21 cellular contexts compared by ENCODE assay signal in genomic region chr6:46756469-46757205, GRCh38. TPM values are rescaled to one million over a fixed set of nuclear protein-coding genes. Genes with fewer than 3 reads are reported as not detected.
DNase-seq lines count a peak whose midpoint lies in the region; ATAC-seq and TF ChIP-seq lines count a peak whose summit lies in the region.
"Had no signal": no experiment of that assay in that cellular context is flagged by ENCODE, and none has a peak within 500 bp of the region (broad histone marks: within the 10 kb centered on the region; RNA-seq: fewer than 3 reads in every experiment).

No MANE protein-coding gene starts in this region.

- peak; percentile 79 for ATAC-seq in omental fat pad (ENCODE audit: low FRiP score)
- no peak for ATAC-seq in HG02970 (IDR thresholded peaks at IDR 0.05; ENCODE audit: low FRiP score, unreplicated experiment)
- ATAC-seq: activated T-cell treated with anti-CD3 and anti-CD28 coated beads, Interleukin-2, amount 50 U/mL, for 4 hours; naive thymus-derived CD4-positive, alpha-beta T cell; T-cell had no signal

- TF ChIP-seq CTCF in HEK293 (tag by site-specific recombination; IDR thresholded peaks at IDR 0.05), result no peak
- TF ChIP-seq CTCF in RWPE1 (conservative IDR thresholded peaks at IDR 0.05; ENCODE audit: low read depth), result no peak
- no peak for TF ChIP-seq CTCF in fibroblast of villous mesenchyme (IDR thresholded peaks at IDR 0.05; ENCODE audit: insufficient read depth, low read depth, low read length)
- no peak for TF ChIP-seq CTCF in omental fat pad (IDR thresholded peaks at IDR 0.05)
- TF ChIP-seq CTCF in spleen (IDR thresholded peaks at IDR 0.05 in 8 of 11, conservative IDR thresholded peaks at IDR 0.05 in 3 of 11), result no peak

- WGBS in spleen, 5 donors, result 70 to 83% (median 77%) methylated on average over 7 of the region's 7 CpGs

- H3K27ac ChIP-seq in HEK293 (ENCODE audit: extremely low read depth, low read depth, low read length) (no peak overlapping the region), RWPE1 (no peak overlapping the region), spleen (no peak overlapping the region)
- H3K27ac ChIP-seq: KMS-11, suprapubic skin had no signal

- CTCF ChIA-PET in HEK293 (lab: Yijun Ruan, JAX), result interaction anchor here (0.8 to 0.9 kb wide), 2 partner anchors 10 to 52 kb away, joined by 3 read pairs; partner anchors contain the start of gene ANKRD66
- CTCF ChIA-PET in RWPE1 (lab: Yijun Ruan, JAX), result interaction anchor here (0.6 kb wide), 1 partner anchor 53 kb away, joined by 3 read pairs; no protein-coding TSS in a partner anchor

- peaks cover 17% of the 10 kb centered on the region for H3K4me1 ChIP-seq in HEK293 (ENCODE audit: control insufficient read depth, insufficient read depth, low read length)
- peaks cover 0 to 5% (median 0%) of the 10 kb centered on the region in 6 donors for H3K4me1 ChIP-seq in spleen
- H3K4me1 ChIP-seq: suprapubic skin had no signal

- POLR2A ChIA-PET in HEK293 (lab: Yijun Ruan, JAX) (no interaction called here), RWPE1 (lab: Yijun Ruan, JAX; ENCODE audit: low non-redundant PET) (no interaction called here)

- DNase-seq in RWPE1 (ENCODE audit: low spot score), result peak; percentile 4
- DNase-seq in fibroblast of villous mesenchyme (ENCODE audit: low read depth), result peak; percentile 8
- DNase-seq in omental fat pad (ENCODE audit: low spot score), result no peak
- DNase-seq in activated CD8-positive, alpha-beta memory T cell treated with anti-CD3 and anti-CD28 coated beads for 24 hours, result no peak
- no peak for DNase-seq in DMS79 treated with DMSO at 0.1 percent for 48 hours (lab: John Stamatoyannopoulos, UW)
- no peak for DNase-seq in spleen
- DNase-seq: activated CD4-positive, alpha-beta memory T cell treated with anti-CD3 and anti-CD28 coated beads for 36 hours; activated T-cell treated with anti-CD3 and anti-CD28 coated beads, Interleukin-2, amount 50 U/mL, for 4 hours; COR-L47; naive thymus-derived CD4-positive, alpha-beta T cell; NCI-H1105; NCI-H2171; posterior cingulate gyrus; T-cell had no signal

- peaks cover 0 to 13% (median 0%) of the 10 kb centered on the region in 7 donors for H3K27me3 ChIP-seq in spleen (replicated peaks in 1 of 7)
- H3K27me3 ChIP-seq: suprapubic skin had no signal

- H3K9me3 ChIP-seq in HEK293 (ENCODE audit: control insufficient read depth, insufficient read depth, low read depth, low read length) (no peaks in the 10 kb centered on the region), spleen (no peaks in the 10 kb centered on the region)
- H3K9me3 ChIP-seq: suprapubic skin had no signal

- no peaks in the 10 kb centered on the region for H3K36me3 ChIP-seq in HEK293 (ENCODE audit: control insufficient read depth in 2 of 2, insufficient read depth in 1 of 2, low read length in 2 of 2)
- no peaks in the 10 kb centered on the region for H3K36me3 ChIP-seq in spleen
- H3K36me3 ChIP-seq: suprapubic skin had no signal

- no peak overlapping the region for H3K4me3 ChIP-seq in HEK293 (ENCODE audit: low read depth, low read length)
- H3K4me3 ChIP-seq in fibroblast of villous mesenchyme (ENCODE audit: low read depth, low read length), result no peak overlapping the region
- no peak overlapping the region for H3K4me3 ChIP-seq in spleen
- H3K4me3 ChIP-seq: lung, suprapubic skin had no signal

- intact Hi-C loops in spleen (cut with DNase I; ENCODE audit: low total_unique reads), result no loop called here

- no peak for TF ChIP-seq POLR2A in spleen (IDR thresholded peaks at IDR 0.05)

TF ChIP-seq in HEK293, 187 proteins besides CTCF, POLR2A, EP300 and RAD21:
- TF ChIP-seq ZBTB48 (tag by site-specific recombination; IDR thresholded peaks at IDR 0.05) (peak; percentile 45; the same call in 1 of the 2 replicates), ZNF394 (tag by site-specific recombination; IDR thresholded peaks at IDR 0.05; ENCODE audit: borderline replicate concordance) (0 out of 2 replicates have a peak, but pooled peaks have one; percentile 12), PATZ1 (tag by site-specific recombination; IDR thresholded peaks at IDR 0.05) (peak; percentile 65), TRIM28 (IDR thresholded peaks at IDR 0.05; ENCODE audit: borderline replicate concordance, low read length) (peak; percentile 48; the same call in 1 of the 2 replicates), ZNF596 (tag by site-specific recombination; IDR thresholded peaks at IDR 0.05) (no peak), ZNF473 (tag by site-specific recombination; IDR thresholded peaks at IDR 0.05) (no peak), WT1 (tag by site-specific recombination; IDR thresholded peaks at IDR 0.05) (peak; percentile 86), KLF8 (tag by site-specific recombination; IDR thresholded peaks at IDR 0.05) (0 out of 2 replicates have a peak, but pooled peaks have one; percentile 10), ZFP3 (tag by site-specific recombination; IDR thresholded peaks at IDR 0.05; ENCODE audit: low read depth) (no peak), OSR2 (tag by site-specific recombination; IDR thresholded peaks at IDR 0.05) (0 out of 2 replicates have a peak, but pooled peaks have one; percentile 12)
- TF ChIP-seq, protein P1, sequence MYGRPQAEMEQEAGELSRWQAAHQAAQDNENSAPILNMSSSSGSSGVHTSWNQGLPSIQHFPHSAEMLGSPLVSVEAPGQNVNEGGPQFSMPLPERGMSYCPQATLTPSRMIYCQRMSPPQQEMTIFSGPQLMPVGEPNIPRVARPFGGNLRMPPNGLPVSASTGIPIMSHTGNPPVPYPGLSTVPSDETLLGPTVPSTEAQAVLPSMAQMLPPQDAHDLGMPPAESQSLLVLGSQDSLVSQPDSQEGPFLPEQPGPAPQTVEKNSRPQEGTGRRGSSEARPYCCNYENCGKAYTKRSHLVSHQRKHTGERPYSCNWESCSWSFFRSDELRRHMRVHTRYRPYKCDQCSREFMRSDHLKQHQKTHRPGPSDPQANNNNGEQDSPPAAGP (tag by site-specific recombination; IDR thresholded peaks at IDR 0.05), result 0 out of 2 replicates have a peak, but pooled peaks have one; percentile 27

RNA-seq across cellular contexts. Expression of gene ANKRD66, which starts 9.9 kb away (rescaled TPM):
- total RNA-seq in fibroblast of villous mesenchyme, result not detected in 2 replicates
- total RNA-seq in omental fat pad, result not detected
- total RNA-seq in spleen, result not detected
- not detected for polyA plus RNA-seq in spleen
- total RNA-seq: activated CD4-positive, alpha-beta memory T cell treated with anti-CD3 and anti-CD28 coated beads for 36 hours; activated T-cell treated with anti-CD3 and anti-CD28 coated beads, Interleukin-2, amount 50 U/mL, for 4 hours; glomerular endothelial cell; naive thymus-derived CD4-positive, alpha-beta T cell; RPMI7951; suprapubic skin; T-cell had no signal
- polyA plus RNA-seq: naive thymus-derived CD4-positive, alpha-beta T cell had no signal

RNA-seq across cellular contexts. Expression of gene PLA2G7, which starts 21.5 kb away (rescaled TPM):
- not detected in 2 replicates for total RNA-seq in fibroblast of villous mesenchyme
- 10 to 100 TPM in 1 of 4 donors, 1 to 10 TPM in 3; 1.0 to 24.4 (median 3.2) TPM for total RNA-seq in omental fat pad
- 10 to 100 TPM; 19.1 to 47.9 (median 30.1) TPM for total RNA-seq in spleen
- polyA plus RNA-seq in spleen, result 10 to 100 TPM in 2 of 3 donors, 1 to 10 TPM in 1; 8.9 to 17.6 (median 15.7) TPM
- total RNA-seq: activated CD4-positive, alpha-beta memory T cell treated with anti-CD3 and anti-CD28 coated beads for 36 hours; activated T-cell treated with anti-CD3 and anti-CD28 coated beads, Interleukin-2, amount 50 U/mL, for 4 hours; glomerular endothelial cell had no signal
- polyA plus RNA-seq: naive thymus-derived CD4-positive, alpha-beta T cell had no signal

RNA-seq across cellular contexts. Expression of gene MEP1A, which starts 36.6 kb away (rescaled TPM):
- total RNA-seq in fibroblast of villous mesenchyme (not detected in 2 replicates), omental fat pad (not detected), spleen (under 1 TPM in 4 of 7 donors, not detected in 3; 0.19 to 0.94 (median 0.41) TPM)
- under 1 TPM; 0.09 to 0.22 (median 0.09) TPM for polyA plus RNA-seq in spleen
- total RNA-seq: activated CD4-positive, alpha-beta memory T cell treated with anti-CD3 and anti-CD28 coated beads for 36 hours; activated T-cell treated with anti-CD3 and anti-CD28 coated beads, Interleukin-2, amount 50 U/mL, for 4 hours; glomerular endothelial cell; naive thymus-derived CD4-positive, alpha-beta T cell; RPMI7951; T-cell had no signal
- polyA plus RNA-seq: naive thymus-derived CD4-positive, alpha-beta T cell had no signal

Comparison
In these comparisons a context has a peak if more than half of its experiments do, and no peak if none do; other contexts are left out.
1. DNase-seq: peak in RWPE1 (single experiment) and fibroblast of villous mesenchyme (single experiment); none in omental fat pad (single experiment), activated CD8-positive, alpha-beta memory T cell treated with anti-CD3 and anti-CD28 coated beads for 24 hours (single experiment), DMS79 treated with DMSO at 0.1 percent for 48 hours (single experiment) and spleen (single experiment).